ENCODE assay signal across 15 cellular contexts in genomic region chr4:175253184-175253902, GRCh38.
DNase-seq lines count a peak whose midpoint lies in the region; ATAC-seq, FAIRE-seq and TF ChIP-seq lines count a peak whose summit lies in the region.
"Had no signal": no experiment of that assay in that cellular context is flagged by ENCODE, and none has a peak within 500 bp of the region (broad histone marks: within the 10 kb centered on the region; RNA-seq: fewer than 3 reads in every experiment).

No MANE protein-coding gene starts in this region.

- no peak overlapping the region for H2AFZ ChIP-seq in mammary epithelial cell (ENCODE audit: low read depth, low read length)
- H2AFZ ChIP-seq in GM12878 (ENCODE audit: control insufficient read depth, low read depth, low read length), result no peak overlapping the region
- H2AFZ ChIP-seq: parathyroid adenoma had no signal

- CTCF ChIA-PET in MCF 10A (lab: Yijun Ruan, JAX) (interaction anchor here (0.6 to 1.3 kb wide), 6 partner anchors 14 to 502 kb away, joined by 3 to 6 read pairs (median 3); no protein-coding TSS in a partner anchor), mammary epithelial cell (lab: Charles Lee; ENCODE audit: low non-redundant PET) (interaction anchor here (0.7 kb wide), 2 partner anchors 55 to 252 kb away, joined by 3 to 8 read pairs; no protein-coding TSS in a partner anchor), GM12878 (lab: Yijun Ruan, JAX) (interaction anchor here (0.6 to 2.4 kb wide), 4 partner anchors 9 to 490 kb away, joined by 3 to 13 read pairs (median 4); no protein-coding TSS in a partner anchor)
- CTCF ChIA-PET in activated CD4-positive, alpha-beta memory T cell treated with anti-CD3 and anti-CD28 coated beads, Interleukin-2, amount 10 ng/mL, durations not matched to agents 7 days and 5 days (lab: Charles Lee), result interaction anchor here (0.6 kb wide), 1 partner anchor 9 kb away, joined by 3 read pairs; no protein-coding TSS in a partner anchor

- intact Hi-C loops in MCF 10A (cut with micrococcal nuclease), result loop anchor here (1.0 to 5.0 kb wide), 4 partner anchors 283 to 891 kb away; no protein-coding TSS in a partner anchor
- intact Hi-C loops in mammary epithelial cell (cut with micrococcal nuclease), result loop anchor here (1.0 to 10.0 kb wide), 2 partner anchors 489 to 619 kb away; no protein-coding TSS in a partner anchor
- intact Hi-C loops in GM12878 (cut with micrococcal nuclease; ENCODE audit: unreplicated experiment), result loop anchor here (2.0 to 5.0 kb wide), 2 partner anchors 381 to 489 kb away; no protein-coding TSS in a partner anchor
- intact Hi-C loops in mucosa of descending colon (cut with DNase I, micrococcal nuclease), result no loop called here

- H3K9me3 Mint-ChIP-seq in MCF 10A (ENCODE audit: unreplicated experiment), result no peaks in the 10 kb centered on the region
- H3K9me3 Mint-ChIP-seq in activated CD4-positive, alpha-beta memory T cell treated with anti-CD3 and anti-CD28 coated beads, Interleukin-2, amount 10 ng/mL, durations not matched to agents 7 days and 5 days, result peaks cover 4% of the 10 kb centered on the region

- H3K27me3 ChIP-seq in mammary epithelial cell (ENCODE audit: insufficient read depth, low read length), result no peaks in the 10 kb centered on the region
- no peaks in the 10 kb centered on the region for H3K27me3 ChIP-seq in GM12878 (replicated peaks in 1 of 2; ENCODE audit: control insufficient read depth in 2 of 2, insufficient read depth in 2 of 2, low read length in 1 of 2)
- H3K27me3 ChIP-seq: ascending aorta, tibial nerve had no signal

- no peaks in the 10 kb centered on the region for H3K27me3 Mint-ChIP-seq in MCF 10A (ENCODE audit: insufficient read depth, unreplicated experiment)
- H3K27me3 Mint-ChIP-seq in activated CD4-positive, alpha-beta memory T cell treated with anti-CD3 and anti-CD28 coated beads, Interleukin-2, amount 10 ng/mL, durations not matched to agents 7 days and 5 days, result no peaks in the 10 kb centered on the region

- no peaks in the 10 kb centered on the region for H3K4me1 ChIP-seq in mammary epithelial cell (ENCODE audit: insufficient read depth, low read length)
- no peaks in the 10 kb centered on the region for H3K4me1 ChIP-seq in GM12878 (ENCODE audit: control insufficient read depth, insufficient read depth, low read length)
- H3K4me1 ChIP-seq in mucosa of descending colon (ENCODE audit: low read depth), result no peaks in the 10 kb centered on the region
- H3K4me1 ChIP-seq: ascending aorta, parathyroid adenoma, tibial nerve had no signal

- BruUV-seq in MCF 10A (replicated peaks; lab: Mats Ljungman, UMichigan) (no TSS peak), mammary epithelial cell (replicated peaks; lab: Mats Ljungman, UMichigan) (no TSS peak), GM12878 (replicated peaks; lab: Mats Ljungman, UMichigan) (no TSS peak)

- H3K36me3 Mint-ChIP-seq in MCF 10A (ENCODE audit: insufficient read depth, unreplicated experiment), result no peaks in the 10 kb centered on the region
- no peaks in the 10 kb centered on the region for H3K36me3 Mint-ChIP-seq in activated CD4-positive, alpha-beta memory T cell treated with anti-CD3 and anti-CD28 coated beads, Interleukin-2, amount 10 ng/mL, durations not matched to agents 7 days and 5 days (ENCODE audit: low read depth)

- no peak for TF ChIP-seq EP300 in GM12878 (IDR thresholded peaks at IDR 0.05; ENCODE audit: borderline replicate concordance in 1 of 2, control insufficient read depth in 1 of 2, low read depth in 2 of 2, low read length in 2 of 2)

- no peaks in the 10 kb centered on the region for H3K4me1 Mint-ChIP-seq in MCF 10A (ENCODE audit: insufficient read depth, unreplicated experiment)
- H3K4me1 Mint-ChIP-seq in activated CD4-positive, alpha-beta memory T cell treated with anti-CD3 and anti-CD28 coated beads, Interleukin-2, amount 10 ng/mL, durations not matched to agents 7 days and 5 days, result no peaks in the 10 kb centered on the region

- H3K79me2 ChIP-seq in mammary epithelial cell (ENCODE audit: insufficient read depth, low read length), result no peaks in the 10 kb centered on the region
- no peaks in the 10 kb centered on the region for H3K79me2 ChIP-seq in GM12878 (ENCODE audit: control insufficient read depth, insufficient read depth, low read length)
- H3K79me2 ChIP-seq: parathyroid adenoma had no signal

- H3K27ac ChIP-seq in mammary epithelial cell (ENCODE audit: insufficient read depth, low read depth, low read length) (no peak overlapping the region), GM12878 (ENCODE audit: control insufficient read depth, insufficient read depth) (no peak overlapping the region)
- H3K27ac ChIP-seq: ascending aorta, parathyroid adenoma, tibial nerve had no signal

- H3K36me3 ChIP-seq in mammary epithelial cell (ENCODE audit: insufficient read depth, low read length), result no peaks in the 10 kb centered on the region
- H3K36me3 ChIP-seq in GM12878 (ENCODE audit: control insufficient read depth in 2 of 2, insufficient read depth in 2 of 2, low read length in 1 of 2), result no peaks in the 10 kb centered on the region
- H3K36me3 ChIP-seq in mucosa of descending colon (ENCODE audit: low read depth), result no peaks in the 10 kb centered on the region
- H3K36me3 ChIP-seq: ascending aorta, tibial nerve had no signal

- POLR2A ChIA-PET in MCF 10A (lab: Yijun Ruan, JAX) (no interaction called here), GM12878 (lab: Charles Lee) (no interaction called here)
- POLR2A ChIA-PET in activated CD4-positive, alpha-beta memory T cell treated with anti-CD3 and anti-CD28 coated beads, Interleukin-2, amount 10 ng/mL, durations not matched to agents 7 days and 5 days (lab: Charles Lee), result no interaction called here

- H3K4me2 ChIP-seq in mammary epithelial cell (ENCODE audit: insufficient read depth, low read depth, low read length), result no peak overlapping the region
- no peak overlapping the region for H3K4me2 ChIP-seq in GM12878 (ENCODE audit: control insufficient read depth, insufficient read depth)

- peak; percentile 35 for TF ChIP-seq CTCF in MCF 10A (IDR thresholded peaks at IDR 0.05; ENCODE audit: unreplicated experiment)
- peak in 1 of 2 donors; percentile 36 for TF ChIP-seq CTCF in mammary epithelial cell (conservative IDR thresholded peaks at IDR 0.05 in 1 of 2, IDR thresholded peaks at IDR 0.05 in 1 of 2; ENCODE audit: extremely low read depth in 1 of 2, insufficient read depth in 1 of 2, low read depth in 1 of 2, low read length in 2 of 2)
- TF ChIP-seq CTCF in GM12878 (IDR thresholded peaks at IDR 0.05 in 2 of 3, conservative IDR thresholded peaks at IDR 0.05 in 1 of 3; ENCODE audit: control insufficient read depth in 2 of 3, extremely low read depth in 1 of 3, insufficient read depth in 1 of 3, low read depth in 3 of 3, low read length in 3 of 3), result peak; percentile 22 to 35 (median 33); a peak in 3 of 6 replicates
- peak; percentile 45 for TF ChIP-seq CTCF in retinal pigment epithelial cell (conservative IDR thresholded peaks at IDR 0.05; ENCODE audit: low read depth, low read length)
- no peak for TF ChIP-seq CTCF in mucosa of descending colon (IDR thresholded peaks at IDR 0.05)

- FAIRE-seq in GM12878 (lab: Jason Lieb, UNC), result no peak
- FAIRE-seq: endothelial cell of umbilical vein, HepG2 had no signal

- in situ Hi-C loops in mammary epithelial cell (cut with MboI; ENCODE audit: low sequenced_read_pairs in 2 of 2) (no loop called here), GM12878 (cut with MboI) (no loop called here)

- H3K9me3 ChIP-seq in mammary epithelial cell (replicated peaks; ENCODE audit: insufficient read depth, low read length), result peaks cover 2% of the 10 kb centered on the region
- H3K9me3 ChIP-seq in GM12878 (replicated peaks; ENCODE audit: control insufficient read depth, insufficient read depth, low read length), result no peaks in the 10 kb centered on the region
- H3K9me3 ChIP-seq in mucosa of descending colon, result peaks cover 29% of the 10 kb centered on the region
- H3K9me3 ChIP-seq: ascending aorta, tibial nerve had no signal

- 69% methylated on average over 7 of the region's 8 CpGs for WGBS in mammary epithelial cell (ENCODE audit: low coverage, missing lambda C conversion rate)
- 28% methylated on average over 8 of the region's 8 CpGs for WGBS in GM12878 (ENCODE audit: insufficient coverage, insufficient replicate concordance, low lambda C conversion rate, missing lambda C conversion rate)

- H3K27ac Mint-ChIP-seq in MCF 10A (ENCODE audit: low read depth, unreplicated experiment), result no peak overlapping the region
- H3K27ac Mint-ChIP-seq in activated CD4-positive, alpha-beta memory T cell treated with anti-CD3 and anti-CD28 coated beads, Interleukin-2, amount 10 ng/mL, durations not matched to agents 7 days and 5 days, result no peak overlapping the region

- dilution Hi-C loops in mammary epithelial cell (cut with HindIII; ENCODE audit: low sequenced_read_pairs), result no loop called here

- H4K20me1 ChIP-seq in mammary epithelial cell (ENCODE audit: insufficient read depth, low read length), result no peaks in the 10 kb centered on the region
- no peaks in the 10 kb centered on the region for H4K20me1 ChIP-seq in GM12878 (ENCODE audit: control insufficient read depth, insufficient read depth)

- SMC1A ChIA-PET in GM12878 (lab: Charles Lee; ENCODE audit: uncharacterized antibody, unreplicated experiment), result interaction anchor here (0.6 to 1.3 kb wide), 3 partner anchors 199 to 489 kb away, joined by 3 read pairs; no protein-coding TSS in a partner anchor

- peak; percentile 56 for DNase-seq in MCF 10A (ENCODE audit: unreplicated experiment)
- no peak for DNase-seq in mammary epithelial cell
- peak; percentile 1 to 17 for DNase-seq in Kasumi-1 (lab: John Stamatoyannopoulos, UW)
- no peak for DNase-seq in GM12878 (ENCODE audit: low read depth, low spot score)
- DNase-seq in retinal pigment epithelial cell (ENCODE audit: low read depth), result no peak
- no peak for DNase-seq in activated CD4-positive, alpha-beta memory T cell treated with anti-CD3 and anti-CD28 coated beads, Interleukin-2, amount 10 ng/mL, durations not matched to agents 7 days and 5 days
- DNase-seq in NCI-H526 treated with DMSO at 0.1 percent for 48 hours (lab: John Stamatoyannopoulos, UW), result no peak
- DNase-seq in mucosa of descending colon, result no peak
- DNase-seq: islet precursor cell, NCI-H446 treated with DMSO at 0.1 percent for 48 hours had no signal

- no peak overlapping the region for H3K4me3 Mint-ChIP-seq in MCF 10A (ENCODE audit: unreplicated experiment)
- no peak overlapping the region for H3K4me3 Mint-ChIP-seq in activated CD4-positive, alpha-beta memory T cell treated with anti-CD3 and anti-CD28 coated beads, Interleukin-2, amount 10 ng/mL, durations not matched to agents 7 days and 5 days

- TF ChIP-seq POLR2A in GM12878 (IDR thresholded peaks at IDR 0.05; ENCODE audit: low read depth, low read length), result no peak

- peak; percentile 34 for TF ChIP-seq RAD21 in GM12878 (IDR thresholded peaks at IDR 0.05; ENCODE audit: insufficient read depth, low read depth, low read length)

- ATAC-seq in GM12878 (peak; percentile 78), mucosa of descending colon (no peak)
- ATAC-seq: HepG2 had no signal

- H3K9ac ChIP-seq in mammary epithelial cell (ENCODE audit: insufficient read depth, low read length), result no peak overlapping the region
- H3K9ac ChIP-seq in GM12878 (ENCODE audit: control insufficient read depth, insufficient read depth, low read length), result no peak overlapping the region
- H3K9ac ChIP-seq: parathyroid adenoma had no signal

- H3K4me3 ChIP-seq in mammary epithelial cell (replicated peaks in 1 of 3; ENCODE audit: insufficient read depth in 1 of 3, low read depth in 2 of 3, low read length in 3 of 3) (no peak overlapping the region), GM12878 (no peak overlapping the region), retinal pigment epithelial cell (ENCODE audit: low read length) (no peak overlapping the region), mucosa of descending colon (no peak overlapping the region)
- H3K4me3 ChIP-seq: ascending aorta, tibial nerve had no signal

- RAD21 ChIA-PET in GM12878 (lab: Charles Lee; ENCODE audit: unreplicated experiment), result interaction anchor here (0.7 to 0.9 kb wide), 2 partner anchors 283 to 375 kb away, joined by 3 read pairs; no protein-coding TSS in a partner anchor

Comparison
In these comparisons a context has a peak if more than half of its experiments do, and no peak if none do; other contexts are left out.
1. DNase-seq: peak in MCF 10A (single experiment) and Kasumi-1 (2 of 2); none in mammary epithelial cell (single experiment), GM12878 (single experiment), retinal pigment epithelial cell (single experiment), activated CD4-positive, alpha-beta memory T cell treated with anti-CD3 and anti-CD28 coated beads, Interleukin-2, amount 10 ng/mL, durations not matched to agents 7 days and 5 days (single experiment), NCI-H526 treated with DMSO at 0.1 percent for 48 hours (single experiment) and mucosa of descending colon (0 of 3).
2. intact Hi-C loops: an anchor here in MCF 10A (1.0 to 5.0 kb wide), mammary epithelial cell (1.0 to 10.0 kb wide) and GM12878 (2.0 to 5.0 kb wide); none called in mucosa of descending colon.